Comparison of ENCODE assay signal across 9 cellular contexts in the genomic region with DNA sequence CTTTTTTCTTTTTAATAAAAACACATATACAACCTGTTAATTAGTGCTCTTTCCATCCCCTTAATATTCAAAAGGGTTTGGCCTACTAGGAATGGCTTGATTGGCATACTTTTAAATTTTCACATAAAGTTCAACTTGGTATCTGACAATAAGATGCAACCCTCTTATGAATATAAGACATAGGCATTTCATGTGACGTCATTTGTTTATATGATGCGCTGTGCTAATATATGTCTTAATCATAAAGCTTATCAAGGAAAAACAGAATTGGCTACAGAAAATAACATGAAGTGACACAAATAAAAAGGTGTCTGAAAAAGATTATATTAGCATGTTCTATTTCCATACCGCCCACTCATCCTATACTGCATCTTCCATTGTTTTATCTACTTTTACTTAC.
"Had no signal": no experiment of that assay in that cellular context is flagged by ENCODE, and none has a peak within 500 bp of the region (broad histone marks: within the 10 kb centered on the region; RNA-seq: fewer than 3 reads in every experiment).

No MANE protein-coding gene starts in this region.

- FAIRE-seq: H1, H54, K562 had no signal

- H3K4me2 ChIP-seq: GM23338 had no signal

- ATAC-seq: GM23338, K562 had no signal

- H2AFZ ChIP-seq: GM23338 had no signal

- H3K27ac ChIP-seq: HL-60 had no signal

- DNase-seq: H9, HCEC 1CT, HFFc6, KG1 had no signal

- H3K4me3 ChIP-seq: GM23338, K562 had no signal
